In the genomic region with DNA sequence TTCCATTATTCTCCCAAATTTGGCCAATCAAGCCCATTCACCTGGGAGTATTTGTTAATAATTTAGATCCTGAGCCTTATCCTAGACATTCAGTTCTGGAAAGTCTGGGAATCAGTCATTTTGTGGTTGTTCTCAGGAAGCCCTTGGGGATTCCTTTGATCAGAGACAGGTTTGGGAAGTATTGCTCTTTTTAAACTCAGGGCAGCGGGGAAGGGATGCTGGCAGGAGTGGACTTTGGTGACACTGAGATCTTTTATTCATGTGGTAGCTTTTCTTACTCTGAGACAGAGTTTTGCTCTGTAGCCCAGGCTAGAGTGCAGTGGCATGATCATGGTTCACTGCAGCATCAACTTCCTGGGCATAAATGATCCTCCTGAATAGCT, we compare ENCODE assay signal across 18 cellular contexts.
DNase-seq lines count a peak whose midpoint lies in the region; ATAC-seq, FAIRE-seq and TF ChIP-seq lines count a peak whose summit lies in the region.
"Had no signal": no experiment of that assay in that cellular context is flagged by ENCODE, and none has a peak within 500 bp of the region (broad histone marks: within the 10 kb centered on the region; RNA-seq: fewer than 3 reads in every experiment).

No MANE protein-coding gene starts in this region.

- peaks cover 14% of the 10 kb centered on the region for H3K4me1 Mint-ChIP-seq in T-helper 17 cell
- peaks cover 26% of the 10 kb centered on the region for H3K4me1 Mint-ChIP-seq in activated T-cell treated with anti-CD3 and anti-CD28 coated beads, Interleukin-2, amount 50 U/mL, for 72 hours (ENCODE audit: low read depth)

- H3K4me3 Mint-ChIP-seq in T-helper 17 cell, result no peak overlapping the region
- no peak overlapping the region for H3K4me3 Mint-ChIP-seq in activated T-cell treated with anti-CD3 and anti-CD28 coated beads, Interleukin-2, amount 50 U/mL, for 72 hours
- H3K4me3 Mint-ChIP-seq: CD4-positive, alpha-beta memory T cell; HFFc6 had no signal

- TF ChIP-seq EP300 in A549 (IDR thresholded peaks at IDR 0.05), result no peak

- CTCF ChIA-PET in A549 (lab: Yijun Ruan, JAX), result interaction anchor here (1.0 to 1.3 kb wide), 3 partner anchors 18 to 283 kb away, joined by 3 to 4 read pairs (median 3); no protein-coding TSS in a partner anchor

- no peaks in the 10 kb centered on the region for H3K36me3 ChIP-seq in psoas muscle (ENCODE audit: insufficient read depth in 1 of 2, low read depth in 1 of 2)
- H3K36me3 ChIP-seq: HAP-1 had no signal

- no peak for FAIRE-seq in A549 (lab: Jason Lieb, UNC)
- FAIRE-seq: G401.6, GM12892, H54 had no signal

- 100% methylated on average over 1 of the region's 1 CpG for WGBS in A549 (ENCODE audit: missing lambda C conversion rate)
- 48 to 100% (median 92%) methylated on average over 1 of the region's 1 CpG for WGBS in psoas muscle, 3 donors

- TF ChIP-seq CTCF in A549 (IDR thresholded peaks at IDR 0.05) (no peak), psoas muscle (IDR thresholded peaks at IDR 0.05) (no peak)

- peak overlapping the region; percentile 24; the same call in 2 of the 3 replicates for H3K4me2 ChIP-seq in A549

- POLR2A ChIA-PET in A549 (lab: Yijun Ruan, JAX), result no interaction called here

- H3K9me3 ChIP-seq in A549, result no peaks in the 10 kb centered on the region
- no peaks in the 10 kb centered on the region for H3K9me3 ChIP-seq in T-helper 17 cell (ENCODE audit: control insufficient read depth, low read length, poor library complexity, severe bottlenecking)
- no peaks in the 10 kb centered on the region for H3K9me3 ChIP-seq in psoas muscle
- H3K9me3 ChIP-seq: HAP-1 had no signal

- ATAC-seq in A549 (no peak), T-helper 17 cell (no peak), psoas muscle (peak; percentile 14 to 16 (median 16))
- no peak for ATAC-seq in activated T-cell treated with anti-CD3 and anti-CD28 coated beads, Interleukin-2, amount 50 U/mL, for 72 hours (replicated peaks in 1 of 2)

- DNase-seq in A549 (ENCODE audit: low read depth in 1 of 2, low spot score in 1 of 2), result no peak
- no peak for DNase-seq in T-helper 17 cell
- no peak for DNase-seq in psoas muscle
- DNase-seq in activated T-cell treated with anti-CD3 and anti-CD28 coated beads, Interleukin-2, amount 50 U/mL, for 72 hours, result no peak
- no peak for DNase-seq in stimulated activated naive CD4-positive, alpha-beta T cell treated with Interleukin-2 at 50 U/mL for 16 hours (lab: John Stamatoyannopoulos, UW)
- no peak for DNase-seq in inferior parietal cortex (ENCODE audit: extremely low spot score)
- DNase-seq: 8988T; C1 segment of cervical spinal cord; CD4-positive, alpha-beta memory T cell; COR-L47; DMS153; DND-41; GOT3; HFFc6 had no signal

- H3K27ac ChIP-seq in A549 (peak overlapping the region; percentile 47 to 72), psoas muscle (peak overlapping the region; percentile 73)

- peaks cover 3% of the 10 kb centered on the region in 2 donors for H3K9me3 Mint-ChIP-seq in activated T-cell treated with anti-CD3 and anti-CD28 coated beads, Interleukin-2, amount 50 U/mL, for 72 hours
- H3K9me3 Mint-ChIP-seq: CD4-positive, alpha-beta memory T cell; HFFc6 had no signal

- intact Hi-C loops in psoas muscle (cut with DNase I), result loop anchor here (5.0 to 10.0 kb wide), 3 partner anchors 45 to 275 kb away; no protein-coding TSS in a partner anchor

- H3K4me1 ChIP-seq in A549 (peaks cover 89% of the 10 kb centered on the region), psoas muscle (peaks cover 21% of the 10 kb centered on the region)
- H3K4me1 ChIP-seq: HAP-1 had no signal

- no peaks in the 10 kb centered on the region for H3K27me3 Mint-ChIP-seq in T-helper 17 cell
- H3K27me3 Mint-ChIP-seq in activated T-cell treated with anti-CD3 and anti-CD28 coated beads, Interleukin-2, amount 50 U/mL, for 72 hours (ENCODE audit: low read depth), result no peaks in the 10 kb centered on the region
- H3K27me3 Mint-ChIP-seq: CD4-positive, alpha-beta memory T cell had no signal

- H3K4me3 ChIP-seq in A549, result no peak overlapping the region
- no peak overlapping the region for H3K4me3 ChIP-seq in psoas muscle
- H3K4me3 ChIP-seq: HAP-1 had no signal

- H3K27ac Mint-ChIP-seq in T-helper 17 cell, result peak overlapping the region; percentile 14
- H3K27ac Mint-ChIP-seq in activated T-cell treated with anti-CD3 and anti-CD28 coated beads, Interleukin-2, amount 50 U/mL, for 72 hours, result no peak overlapping the region
- H3K27ac Mint-ChIP-seq: HFFc6 had no signal

- no peaks in the 10 kb centered on the region for H3K36me3 Mint-ChIP-seq in T-helper 17 cell (ENCODE audit: low read depth)
- H3K36me3 Mint-ChIP-seq in activated T-cell treated with anti-CD3 and anti-CD28 coated beads, Interleukin-2, amount 50 U/mL, for 72 hours (ENCODE audit: insufficient read depth in 2 of 2), result peaks cover 0 to 1% of the 10 kb centered on the region in 2 donors
- H3K36me3 Mint-ChIP-seq: CD4-positive, alpha-beta memory T cell had no signal

- no peak for TF ChIP-seq POLR2A in A549 (IDR thresholded peaks at IDR 0.05; ENCODE audit: low read length)

- no peak for TF ChIP-seq RAD21 in A549 (conservative IDR thresholded peaks at IDR 0.05 in 1 of 2, IDR thresholded peaks at IDR 0.05 in 1 of 2)

- H3K27me3 ChIP-seq in psoas muscle (ENCODE audit: insufficient read depth in 3 of 3, low read length in 2 of 3), result no peaks in the 10 kb centered on the region

TF ChIP-seq in A549, 52 proteins besides CTCF, POLR2A, EP300 and RAD21:
- TF ChIP-seq PHF8 (IDR thresholded peaks at IDR 0.05; ENCODE audit: borderline replicate concordance, low read depth), result no peak
- TF ChIP-seq, protein P1, sequence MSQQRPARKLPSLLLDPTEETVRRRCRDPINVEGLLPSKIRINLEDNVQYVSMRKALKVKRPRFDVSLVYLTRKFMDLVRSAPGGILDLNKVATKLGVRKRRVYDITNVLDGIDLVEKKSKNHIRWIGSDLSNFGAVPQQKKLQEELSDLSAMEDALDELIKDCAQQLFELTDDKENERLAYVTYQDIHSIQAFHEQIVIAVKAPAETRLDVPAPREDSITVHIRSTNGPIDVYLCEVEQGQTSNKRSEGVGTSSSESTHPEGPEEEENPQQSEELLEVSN (IDR thresholded peaks at IDR 0.05; ENCODE audit: borderline replicate concordance, low read depth), result 0 out of 2 replicates have a peak, but pooled peaks have one; percentile 19

Comparison
In these comparisons a context has a peak if more than half of its experiments do, and no peak if none do; other contexts are left out.
1. ATAC-seq: peak in psoas muscle (4 of 4); none in A549 (0 of 2), T-helper 17 cell (single experiment) and activated T-cell treated with anti-CD3 and anti-CD28 coated beads, Interleukin-2, amount 50 U/mL, for 72 hours (0 of 2).